Comparison of ENCODE assay signal across 30 cellular contexts in genomic region chr12:7834701-7835100, GRCh38. TPM values are rescaled to one million over a fixed set of nuclear protein-coding genes. Genes with fewer than 3 reads are reported as not detected.
DNase-seq lines count a peak whose midpoint lies in the region; ATAC-seq and TF ChIP-seq lines count a peak whose summit lies in the region.
"Had no signal": no experiment of that assay in that cellular context is flagged by ENCODE, and none has a peak within 500 bp of the region (broad histone marks: within the 10 kb centered on the region; RNA-seq: fewer than 3 reads in every experiment).

No MANE protein-coding gene starts in this region.

- H3K9me3 Mint-ChIP-seq in MCF 10A (ENCODE audit: unreplicated experiment), result no peaks in the 10 kb centered on the region
- H3K9me3 Mint-ChIP-seq in naive thymus-derived CD4-positive, alpha-beta T cell, result no peaks in the 10 kb centered on the region
- H3K9me3 Mint-ChIP-seq: activated CD4-positive, alpha-beta T cell treated with anti-CD3 and anti-CD28 coated beads, Interleukin-2, amount 10 ng/mL, durations not matched to agents 7 days and 5 days; activated naive CD4-positive, alpha-beta T cell treated with anti-CD3 and anti-CD28 coated beads, Interleukin-2, amount 50 U/mL, for 24 hours; CD4-positive, CD25-positive, alpha-beta regulatory T cell; natural killer cell had no signal

- no peak for TF ChIP-seq CTCF in MCF 10A (IDR thresholded peaks at IDR 0.05; ENCODE audit: unreplicated experiment)
- TF ChIP-seq CTCF in mammary epithelial cell (conservative IDR thresholded peaks at IDR 0.05 in 1 of 2, IDR thresholded peaks at IDR 0.05 in 1 of 2; ENCODE audit: extremely low read depth in 1 of 2, insufficient read depth in 1 of 2, low read depth in 1 of 2, low read length in 2 of 2), result no peak

- peak; percentile 81 for ATAC-seq in esophagus mucosa
- peak; percentile 64 for ATAC-seq in naive thymus-derived CD4-positive, alpha-beta T cell
- ATAC-seq in HG02588 (IDR thresholded peaks at IDR 0.05; ENCODE audit: unreplicated experiment), result no peak
- ATAC-seq: psoas muscle had no signal

- CTCF ChIA-PET in MCF 10A (lab: Yijun Ruan, JAX) (interaction anchor here (0.6 to 1.1 kb wide), 2 partner anchors 27 to 240 kb away, joined by 4 to 8 read pairs; no protein-coding TSS in a partner anchor), mammary epithelial cell (lab: Charles Lee; ENCODE audit: low non-redundant PET) (no interaction called here)
- CTCF ChIA-PET in naive thymus-derived CD4-positive, alpha-beta T cell (lab: Charles Lee), result interaction anchor here (1.4 kb wide), 1 partner anchor 99 kb away, joined by 3 read pairs; no protein-coding TSS in a partner anchor

- no peak overlapping the region for H3K4me2 ChIP-seq in mammary epithelial cell (ENCODE audit: insufficient read depth, low read depth, low read length)

- intact Hi-C loops in MCF 10A (cut with micrococcal nuclease) (no loop called here), mammary epithelial cell (cut with micrococcal nuclease) (loop anchor here (5.0 kb wide), 1 partner anchor 98 kb away; no protein-coding TSS in a partner anchor)
- intact Hi-C loops in naive thymus-derived CD4-positive, alpha-beta T cell (cut with micrococcal nuclease), result loop anchor here in 1 of 2 donors (10.0 kb wide), 1 partner anchor 400 kb away; no protein-coding TSS in a partner anchor

- H3K36me3 ChIP-seq in mammary epithelial cell (ENCODE audit: insufficient read depth, low read length), result no peaks in the 10 kb centered on the region
- no peaks in the 10 kb centered on the region for H3K36me3 ChIP-seq in naive thymus-derived CD4-positive, alpha-beta T cell (ENCODE audit: control insufficient read depth in 2 of 3, insufficient read depth in 3 of 3, low read length in 3 of 3)
- H3K36me3 ChIP-seq: sigmoid colon, tibial nerve had no signal

- BruUV-seq in MCF 10A (replicated peaks; lab: Mats Ljungman, UMichigan) (no TSS peak), mammary epithelial cell (replicated peaks; lab: Mats Ljungman, UMichigan) (no TSS peak)

- H3K4me3 Mint-ChIP-seq in MCF 10A (ENCODE audit: unreplicated experiment), result no peak overlapping the region
- H3K4me3 Mint-ChIP-seq in naive thymus-derived CD4-positive, alpha-beta T cell, result no peak overlapping the region
- H3K4me3 Mint-ChIP-seq: activated CD4-positive, alpha-beta T cell treated with anti-CD3 and anti-CD28 coated beads, Interleukin-2, amount 10 ng/mL, durations not matched to agents 7 days and 5 days; activated naive CD4-positive, alpha-beta T cell treated with anti-CD3 and anti-CD28 coated beads, Interleukin-2, amount 50 U/mL, for 24 hours; CD4-positive, CD25-positive, alpha-beta regulatory T cell; natural killer cell had no signal

- H2AFZ ChIP-seq in mammary epithelial cell (ENCODE audit: low read depth, low read length), result no peak overlapping the region

- H3K9ac ChIP-seq in mammary epithelial cell (ENCODE audit: insufficient read depth, low read length), result no peak overlapping the region

- no peak overlapping the region for H3K27ac Mint-ChIP-seq in MCF 10A (ENCODE audit: low read depth, unreplicated experiment)
- no peak overlapping the region for H3K27ac Mint-ChIP-seq in naive thymus-derived CD4-positive, alpha-beta T cell
- H3K27ac Mint-ChIP-seq: activated CD4-positive, alpha-beta T cell treated with anti-CD3 and anti-CD28 coated beads, Interleukin-2, amount 10 ng/mL, durations not matched to agents 7 days and 5 days; activated naive CD4-positive, alpha-beta T cell treated with anti-CD3 and anti-CD28 coated beads, Interleukin-2, amount 50 U/mL, for 24 hours; CD4-positive, CD25-positive, alpha-beta regulatory T cell; natural killer cell had no signal

- H3K4me1 ChIP-seq in mammary epithelial cell (ENCODE audit: insufficient read depth, low read length), result no peaks in the 10 kb centered on the region
- no peaks in the 10 kb centered on the region for H3K4me1 ChIP-seq in naive thymus-derived CD4-positive, alpha-beta T cell (ENCODE audit: control insufficient read depth in 2 of 2, insufficient read depth in 2 of 2, low read length in 2 of 2)
- H3K4me1 ChIP-seq: psoas muscle, sigmoid colon, tibial nerve had no signal

- dilution Hi-C loops in mammary epithelial cell (cut with HindIII; ENCODE audit: low sequenced_read_pairs), result no loop called here

- H3K27me3 ChIP-seq in mammary epithelial cell (ENCODE audit: insufficient read depth, low read length), result no peaks in the 10 kb centered on the region
- no peaks in the 10 kb centered on the region for H3K27me3 ChIP-seq in naive thymus-derived CD4-positive, alpha-beta T cell (ENCODE audit: control insufficient read depth in 2 of 2, insufficient read depth in 2 of 2, low read length in 2 of 2)
- H3K27me3 ChIP-seq: sigmoid colon, tibial nerve had no signal

- in situ Hi-C loops in mammary epithelial cell (cut with MboI; ENCODE audit: low sequenced_read_pairs in 2 of 2), result no loop called here

- H3K79me2 ChIP-seq in mammary epithelial cell (ENCODE audit: insufficient read depth, low read length), result no peaks in the 10 kb centered on the region

- DNase-seq in MCF 10A (ENCODE audit: unreplicated experiment) (peak; percentile 6), mammary epithelial cell (no peak), NCI-H524 treated with DMSO at 0.1 percent for 48 hours (lab: John Stamatoyannopoulos, UW) (no peak), NOMO-1 treated with DMSO at 0.1 percent for 48 hours (lab: John Stamatoyannopoulos, UW; ENCODE audit: unreplicated experiment) (no peak)
- no peak for DNase-seq in naive thymus-derived CD4-positive, alpha-beta T cell
- no peak for DNase-seq in activated CD4-positive, alpha-beta T cell treated with anti-CD3 and anti-CD28 coated beads for 4 hours
- DNase-seq: activated CD4-positive, alpha-beta T cell treated with anti-CD3 and anti-CD28 coated beads, Interleukin-2, amount 10 ng/mL, durations not matched to agents 7 days and 5 days; CD4-positive, CD25-positive, alpha-beta regulatory T cell; GOT3; KBM-7; natural killer cell; NCI-H1417 treated with DMSO at 0.1 percent for 48 hours; NCI-H226; occipital lobe; psoas muscle; SHP77 treated with DMSO at 0.1 percent for 48 hours; sigmoid colon; stimulated activated CD4-positive, alpha-beta T cell treated with anti-CD3 and anti-CD28 coated beads, Interleukin-15, amount 100 ng/mL, for 24 hours; stimulated activated CD4-positive, alpha-beta T cell treated with anti-CD3 and anti-CD28 coated beads, Interleukin-4, amount 100 ng/mL, for 4 hours; SW 1271; T1000 had no signal

- H4K20me1 ChIP-seq in mammary epithelial cell (ENCODE audit: insufficient read depth, low read length), result no peaks in the 10 kb centered on the region

- WGBS in mammary epithelial cell (ENCODE audit: low coverage, missing lambda C conversion rate), result 100% methylated on average over 1 of the region's 1 CpG

- no peak overlapping the region for H3K27ac ChIP-seq in mammary epithelial cell (ENCODE audit: insufficient read depth, low read depth, low read length)
- no peak overlapping the region for H3K27ac ChIP-seq in naive thymus-derived CD4-positive, alpha-beta T cell (ENCODE audit: low read depth, low read length)
- H3K27ac ChIP-seq: psoas muscle, sigmoid colon, tibial nerve had no signal

- no peaks in the 10 kb centered on the region for H3K9me3 ChIP-seq in mammary epithelial cell (replicated peaks; ENCODE audit: insufficient read depth, low read length)
- no peaks in the 10 kb centered on the region for H3K9me3 ChIP-seq in naive thymus-derived CD4-positive, alpha-beta T cell (ENCODE audit: control insufficient read depth in 2 of 3, low read length in 3 of 3)
- H3K9me3 ChIP-seq: psoas muscle, sigmoid colon, tibial nerve had no signal

- peaks cover 3% of the 10 kb centered on the region for H3K4me1 Mint-ChIP-seq in MCF 10A (ENCODE audit: insufficient read depth, unreplicated experiment)
- peaks cover 0 to 3% (median 0%) of the 10 kb centered on the region in 7 donors for H3K4me1 Mint-ChIP-seq in naive thymus-derived CD4-positive, alpha-beta T cell
- H3K4me1 Mint-ChIP-seq: activated naive CD4-positive, alpha-beta T cell treated with anti-CD3 and anti-CD28 coated beads, Interleukin-2, amount 50 U/mL, for 24 hours had no signal

- no peaks in the 10 kb centered on the region for H3K27me3 Mint-ChIP-seq in MCF 10A (ENCODE audit: insufficient read depth, unreplicated experiment)
- H3K27me3 Mint-ChIP-seq in naive thymus-derived CD4-positive, alpha-beta T cell, result peaks cover 0 to 14% (median 0%) of the 10 kb centered on the region in 5 donors
- H3K27me3 Mint-ChIP-seq: activated naive CD4-positive, alpha-beta T cell treated with anti-CD3 and anti-CD28 coated beads, Interleukin-2, amount 50 U/mL, for 24 hours had no signal

- H3K36me3 Mint-ChIP-seq in MCF 10A (ENCODE audit: insufficient read depth, unreplicated experiment), result no peaks in the 10 kb centered on the region
- no peaks in the 10 kb centered on the region for H3K36me3 Mint-ChIP-seq in naive thymus-derived CD4-positive, alpha-beta T cell
- H3K36me3 Mint-ChIP-seq: activated naive CD4-positive, alpha-beta T cell treated with anti-CD3 and anti-CD28 coated beads, Interleukin-2, amount 50 U/mL, for 24 hours; CD4-positive, CD25-positive, alpha-beta regulatory T cell; natural killer cell had no signal

- POLR2A ChIA-PET in MCF 10A (lab: Yijun Ruan, JAX), result no interaction called here
- POLR2A ChIA-PET in naive thymus-derived CD4-positive, alpha-beta T cell (lab: Charles Lee), result no interaction called here

- H3K4me3 ChIP-seq in mammary epithelial cell (replicated peaks in 1 of 3; ENCODE audit: insufficient read depth in 1 of 3, low read depth in 2 of 3, low read length in 3 of 3), result no peak overlapping the region
- H3K4me3 ChIP-seq in naive thymus-derived CD4-positive, alpha-beta T cell (ENCODE audit: low read length), result no peak overlapping the region
- H3K4me3 ChIP-seq: psoas muscle, sigmoid colon, tibial nerve had no signal

RNA-seq across cellular contexts. Expression of gene SLC2A14, which starts 38.0 kb away (rescaled TPM):
- total RNA-seq in MCF 10A (2022) (not detected in 2 replicates), mammary epithelial cell (under 1 TPM in 1 of 2 donors, not detected in 1; 0.17 TPM), esophagus mucosa (not detected)
- 0.11 TPM for polyA plus RNA-seq in mammary epithelial cell
- not detected for polyA minus RNA-seq in mammary epithelial cell
- 1 to 10 TPM in 3 of 5 experiments, under 1 TPM in 2; 0.15 to 4.3 (median 1.9) TPM for total RNA-seq in naive thymus-derived CD4-positive, alpha-beta T cell
- under 1 TPM in 1 of 2 donors, not detected in 1; 0.54 TPM for polyA plus RNA-seq in naive thymus-derived CD4-positive, alpha-beta T cell
- total RNA-seq: A172, bronchial epithelial cell, occipital lobe had no signal
- polyA plus RNA-seq: liver had no signal

RNA-seq across cellular contexts. Expression of gene NANOG, which starts 45.5 kb away (rescaled TPM):
- total RNA-seq in MCF 10A (2022) (not detected in 2 replicates), mammary epithelial cell (not detected), esophagus mucosa (0.52 TPM)
- polyA plus RNA-seq in mammary epithelial cell, result not detected
- not detected for polyA minus RNA-seq in mammary epithelial cell
- under 1 TPM in 1 of 5 experiments, not detected in 4; 0.51 TPM for total RNA-seq in naive thymus-derived CD4-positive, alpha-beta T cell
- polyA plus RNA-seq in naive thymus-derived CD4-positive, alpha-beta T cell, result not detected
- total RNA-seq: A172; activated CD4-positive, alpha-beta T cell treated with anti-CD3 and anti-CD28 coated beads, Interleukin-2, amount 10 ng/mL, durations not matched to agents 7 days and 5 days; activated CD8-positive, alpha-beta memory T cell treated with anti-CD3 and anti-CD28 coated beads for 36 hours; bronchial epithelial cell; CD4-positive, CD25-positive, alpha-beta regulatory T cell; mononuclear cell; natural killer cell; occipital lobe had no signal
- polyA plus RNA-seq: CD4-positive, CD25-positive, alpha-beta regulatory T cell; psoas muscle; sigmoid colon had no signal
